In genomic region chr12:65279387-65280112, GRCh38 we compare ENCODE assay signal across 8 cellular contexts. TPM values are rescaled to one million over a fixed set of nuclear protein-coding genes. Genes with fewer than 3 reads are reported as not detected.
DNase-seq lines count a peak whose midpoint lies in the region; ATAC-seq and TF ChIP-seq lines count a peak whose summit lies in the region.

No MANE protein-coding gene starts in this region.

- H3K9me3 ChIP-seq in DND-41 (ENCODE audit: insufficient read depth, low read length, severe bottlenecking) (no peaks in the 10 kb centered on the region), mucosa of rectum (ENCODE audit: control insufficient read depth in 2 of 2, low read length in 2 of 2) (no peaks in the 10 kb centered on the region)

- DNase-seq in DND-41 = no peak
- peak in 1 of 2 experiments; percentile 39 for DNase-seq in HL-60 (ENCODE audit: low read depth in 1 of 2, low spot score in 1 of 2)
- peak in 1 of 2 donors; percentile 35 for DNase-seq in cardiac fibroblast (ENCODE audit: low read depth in 2 of 2)
- no peak for DNase-seq in NCI-H2029 treated with DMSO at 0.1 percent for 48 hours (lab: John Stamatoyannopoulos, UW)
- no peak for DNase-seq in left lobe of liver (ENCODE audit: low spot score)

- peaks cover 30% of the 10 kb centered on the region for H3K27me3 ChIP-seq in DND-41 (ENCODE audit: insufficient read depth, low read length, poor library complexity)
- no peaks in the 10 kb centered on the region for H3K27me3 ChIP-seq in HL-60 (ENCODE audit: insufficient read depth, poor library complexity, severe bottlenecking)
- peaks cover 6 to 27% of the 10 kb centered on the region in 2 donors for H3K27me3 ChIP-seq in mucosa of rectum (ENCODE audit: control insufficient read depth in 2 of 2, insufficient read depth in 2 of 2, low read length in 2 of 2)

- no peak for TF ChIP-seq CTCF in DND-41 (IDR thresholded peaks at IDR 0.05; ENCODE audit: borderline replicate concordance, extremely low read depth, low read length, poor library complexity, severe bottlenecking)
- TF ChIP-seq CTCF in HL-60 (IDR thresholded peaks at IDR 0.05; ENCODE audit: insufficient read depth, low read length) = no peak
- TF ChIP-seq CTCF in cardiac fibroblast (IDR thresholded peaks at IDR 0.05; ENCODE audit: low read depth, low read length) = no peak

- peaks cover 72% of the 10 kb centered on the region for H3K4me1 ChIP-seq in DND-41 (ENCODE audit: insufficient read depth, low read length)
- peaks cover 0 to 3% of the 10 kb centered on the region in 2 donors for H3K4me1 ChIP-seq in mucosa of rectum (ENCODE audit: control insufficient read depth in 2 of 2, insufficient read depth in 2 of 2, low read length in 2 of 2)

- peak overlapping the region; percentile 74 for H3K9ac ChIP-seq in DND-41 (ENCODE audit: low read depth, low read length)
- H3K9ac ChIP-seq in mucosa of rectum (ENCODE audit: low read depth in 1 of 2, low read length in 2 of 2) = peak overlapping the region in 1 of 2 donors; percentile 67

- H3K36me3 ChIP-seq in DND-41 (ENCODE audit: insufficient read depth, low read length) = no peaks in the 10 kb centered on the region
- H3K36me3 ChIP-seq in mucosa of rectum (ENCODE audit: control insufficient read depth in 2 of 2, insufficient read depth in 2 of 2, low read length in 2 of 2) = no peaks in the 10 kb centered on the region

- H3K4me2 ChIP-seq in DND-41 (ENCODE audit: insufficient read depth, low read length) = peak overlapping the region; percentile 91

- ATAC-seq in DND-41 (ENCODE audit: insufficient read depth, low read depth) = peak; percentile 12; the same call in 2 of the 3 replicates
- ATAC-seq in GM18867 (IDR thresholded peaks at IDR 0.05; ENCODE audit: unreplicated experiment) = no peak
- ATAC-seq in HG03039 (IDR thresholded peaks at IDR 0.05; ENCODE audit: unreplicated experiment) = no peak
- ATAC-seq in left lobe of liver = no peak

- H3K27ac ChIP-seq in DND-41 (ENCODE audit: low read length) (peak overlapping the region; percentile 79), HL-60 (replicated peaks) (peak overlapping the region; percentile 88), mucosa of rectum (ENCODE audit: low read depth in 2 of 2, low read length in 2 of 2) (peak overlapping the region; percentile 71 to 78)

- peaks cover 44% of the 10 kb centered on the region for H3K79me2 ChIP-seq in DND-41 (ENCODE audit: insufficient read depth, low read length)

- H3K4me3 ChIP-seq in DND-41 (ENCODE audit: low read depth in 1 of 2, low read length in 2 of 2) (peak overlapping the region; percentile 17 to 64; a peak in 3 of 4 replicates), HL-60 (replicated peaks; ENCODE audit: insufficient read depth, low read length) (peak overlapping the region; percentile 88), cardiac fibroblast (replicated peaks in 1 of 2; ENCODE audit: low read depth in 2 of 2, low read length in 2 of 2) (peak overlapping the region; percentile 93 to 95), mucosa of rectum (ENCODE audit: low read length in 2 of 2) (peak overlapping the region; percentile 64 to 70)

- peak overlapping the region; percentile 83 for H2AFZ ChIP-seq in DND-41 (ENCODE audit: low read depth, low read length)

- H4K20me1 ChIP-seq in DND-41 (ENCODE audit: insufficient read depth, low read length) = no peaks in the 10 kb centered on the region

RNA-seq across cellular contexts. Expression of gene MSRB3, which starts 1.1 kb away (rescaled TPM):
- total RNA-seq in left lobe of liver = 1.6 TPM

Comparison
In these comparisons a context has a peak if more than half of its experiments do, and no peak if none do; other contexts are left out.
1. H3K4me3 ChIP-seq: peak in every context shown above with its lines; median percentile 94 in cardiac fibroblast; 88 in HL-60; 67 in mucosa of rectum; 40 in DND-41.